Comparison of ENCODE assay signal across 30 cellular contexts in the genomic region with DNA sequence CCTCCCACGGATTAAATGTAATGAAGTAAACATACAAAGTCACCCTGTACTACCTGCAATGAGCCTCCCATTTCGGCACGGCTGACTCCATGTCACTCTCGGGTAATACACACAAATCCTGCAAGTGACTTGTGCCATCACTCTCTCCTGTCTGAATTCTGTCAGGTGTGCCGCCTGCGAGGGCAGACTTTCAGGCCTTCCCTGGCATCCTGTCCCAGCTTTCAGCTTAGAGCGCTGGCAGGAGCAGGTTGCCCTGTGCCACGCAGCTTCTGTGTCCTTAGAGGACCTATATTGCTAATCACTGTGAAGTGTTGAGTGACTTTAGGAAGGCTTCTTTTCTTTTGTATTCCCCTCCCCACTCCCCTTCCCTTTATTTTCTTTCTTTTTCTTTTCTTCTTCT. TPM values are rescaled to one million over a fixed set of nuclear protein-coding genes. Genes with fewer than 3 reads are reported as not detected.
"Had no signal": no experiment of that assay in that cellular context is flagged by ENCODE, and none has a peak within 500 bp of the region (broad histone marks: within the 10 kb centered on the region; RNA-seq: fewer than 3 reads in every experiment).

No MANE protein-coding gene starts in this region.

- H3K4me3 ChIP-seq: ascending aorta, breast epithelium, K562, PC-9, SJCRH30, SK-N-MC had no signal

- H3K27me3 ChIP-seq: ascending aorta, breast epithelium, SJCRH30 had no signal

- H3K4me2 ChIP-seq: PC-9 had no signal

- H3K4me1 ChIP-seq: ascending aorta, breast epithelium, SJCRH30 had no signal

- H3K36me3 ChIP-seq: ascending aorta, breast epithelium, SJCRH30, WERI-Rb-1 had no signal

- H3K27ac ChIP-seq: ascending aorta, breast epithelium, PC-9, RWPE1, SJCRH30, SK-N-MC, WERI-Rb-1 had no signal

- DNase-seq: activated CD4-positive, alpha-beta T cell treated with anti-CD3 and anti-CD28 coated beads for 1 hour; activated CD4-positive, alpha-beta T cell treated with anti-CD3 and anti-CD28 coated beads, Interleukin-2, amount 10 ng/mL, durations not matched to agents 24 days and 14 days; activated CD4-positive, alpha-beta T cell treated with anti-CD3 and anti-CD28 coated beads, Interleukin-2, amount 50 U/mL, for 4 hours; activated CD4-positive, CD25-positive, alpha-beta regulatory T cell; activated CD8-positive, alpha-beta T cell treated with anti-CD3 and anti-CD28 coated beads, Interleukin-2, amount 10 ng/mL, durations not matched to agents 7 days and 5 days; activated gamma-delta T cell; activated naive CD4-positive, alpha-beta T cell treated with Interleukin-2 at 50 U/mL for 16 hours; activated naive CD8-positive, alpha-beta T cell treated with anti-CD3 and anti-CD28 coated beads, Interleukin-2, amount 10 ng/mL, durations not matched to agents 7 days and 5 days; activated T-cell treated with anti-CD3 and anti-CD28 coated beads, Interleukin-2, amount 50 U/mL, for 24 hours; amygdala; caudate nucleus; IMR-90; NCI-H1105; NCI-H1417 treated with DMSO at 0.1 percent for 48 hours; NCI-H187 treated with DMSO at 0.1 percent for 48 hours; NCI-H2081; NCI-H345; NCI-H526; NCI-H748 treated with DMSO at 0.1 percent for 48 hours; NK-92 treated with Interleukin-12 subunit alpha and Interleukin-12 subunit beta, amount 100 ng/mL, for 24 hours; PC-9; SHP77; SJCRH30; T1000; WERI-Rb-1 had no signal

- H3K9me3 ChIP-seq: ascending aorta, breast epithelium, SJCRH30 had no signal

RNA-seq across cellular contexts. Expression of gene S1PR3, which starts 25.8 kb away (rescaled TPM):
- total RNA-seq: activated CD8-positive, alpha-beta T cell treated with anti-CD3 and anti-CD28 coated beads, Interleukin-2, amount 10 ng/mL, durations not matched to agents 7 days and 5 days; SJCRH30 had no signal
